11 cellular contexts compared by ENCODE assay signal in the genomic region with DNA sequence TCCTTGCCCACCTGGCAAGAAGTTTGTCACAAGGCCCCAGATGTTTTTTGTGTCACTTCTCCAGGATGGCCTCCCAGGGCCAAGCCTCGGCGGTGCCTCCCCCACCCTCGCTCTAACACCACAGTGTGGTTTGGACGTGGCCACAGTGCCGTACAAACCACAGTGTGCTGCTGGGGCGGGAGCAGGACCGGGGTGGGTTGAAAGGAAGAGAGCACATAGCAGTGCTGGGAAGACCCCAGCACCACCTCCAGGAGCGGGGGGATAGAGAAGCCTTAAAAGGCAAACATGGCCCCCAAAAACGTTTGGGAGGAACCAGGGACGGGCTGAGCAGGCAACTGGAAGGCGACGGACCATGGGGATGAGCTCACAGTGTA. TPM values are rescaled to one million over a fixed set of nuclear protein-coding genes. Genes with fewer than 3 reads are reported as not detected.
DNase-seq lines count a peak whose midpoint lies in the region; ATAC-seq, FAIRE-seq and TF ChIP-seq lines count a peak whose summit lies in the region.
"Had no signal": no experiment of that assay in that cellular context is flagged by ENCODE, and none has a peak within 500 bp of the region (broad histone marks: within the 10 kb centered on the region; RNA-seq: fewer than 3 reads in every experiment).

No MANE protein-coding gene starts in this region.

- peak overlapping the region; percentile 67 to 84 (median 70) for H3K4me3 ChIP-seq in breast epithelium
- H3K4me3 ChIP-seq in K562: no peak overlapping the region
- peak overlapping the region in 1 of 4 donors; percentile 45 for H3K4me3 ChIP-seq in transverse colon
- H3K4me3 ChIP-seq in BE2C (ENCODE audit: low read depth, low read length): no peak overlapping the region
- no peak overlapping the region for H3K4me3 ChIP-seq in PC-3 (ENCODE audit: low read length)

- H3K36me3 ChIP-seq in breast epithelium (no peaks in the 10 kb centered on the region), K562 (ENCODE audit: control insufficient read depth, insufficient read depth, low read length) (no peaks in the 10 kb centered on the region), transverse colon (no peaks in the 10 kb centered on the region), BE2C (no peaks in the 10 kb centered on the region), PC-3 (ENCODE audit: low read depth, low read length) (no peaks in the 10 kb centered on the region)

- TF ChIP-seq RAD21 in K562 (CRISPR knock-in tag; conservative IDR thresholded peaks at IDR 0.05 in 1 of 2, IDR thresholded peaks at IDR 0.05 in 1 of 2): no peak

- BruUV-seq in MCF 10A (replicated peaks; lab: Mats Ljungman, UMichigan) (no TSS peak), K562 (replicated peaks; lab: Mats Ljungman, UMichigan) (no TSS peak), PC-3 (replicated peaks; lab: Mats Ljungman, UMichigan) (no TSS peak)

- H4K20me1 ChIP-seq in K562 (replicated peaks; ENCODE audit: control insufficient read depth, insufficient read depth, low read length): no peaks in the 10 kb centered on the region
- H4K20me1 ChIP-seq in PC-3 (ENCODE audit: low read length): no peaks in the 10 kb centered on the region

- H2AFZ ChIP-seq in K562 (ENCODE audit: low read depth, low read length) (peak overlapping the region; percentile 63), PC-3 (ENCODE audit: low read length) (no peak overlapping the region)

- peak overlapping the region; percentile 25 to 86; a peak in 3 of 4 replicates for H3K9ac ChIP-seq in K562 (ENCODE audit: insufficient read depth in 1 of 2, low read depth in 2 of 2, low read length in 2 of 2)
- no peak overlapping the region for H3K9ac ChIP-seq in PC-3 (ENCODE audit: low read length)

- H3K27me3 Mint-ChIP-seq in MCF 10A (ENCODE audit: insufficient read depth, unreplicated experiment): no peaks in the 10 kb centered on the region
- H3K27me3 Mint-ChIP-seq in natural killer cell treated with Interleukin-12 subunit alpha and Interleukin-12 subunit beta and Interleukin-15 and Interleukin-18, amount 100 ng/mL, for 72 hours: no peaks in the 10 kb centered on the region

- TF ChIP-seq POLR2A in breast epithelium (IDR thresholded peaks at IDR 0.05): no peak
- no peak for TF ChIP-seq POLR2A in K562 (conservative IDR thresholded peaks at IDR 0.05)
- no peak for TF ChIP-seq POLR2A in transverse colon (IDR thresholded peaks at IDR 0.05)

- no peak overlapping the region for H3K4me2 ChIP-seq in K562 (ENCODE audit: insufficient read depth, low read length)
- H3K4me2 ChIP-seq in PC-3 (ENCODE audit: low read length): no peak overlapping the region

- H3F3A ChIP-seq in PC-3 (ENCODE audit: low read length, unreplicated experiment): no peaks in the 10 kb centered on the region

- H3K9me2 ChIP-seq in PC-3 (replicated peaks; ENCODE audit: low read length): no peaks in the 10 kb centered on the region

- H3K27me3 ChIP-seq in breast epithelium (no peaks in the 10 kb centered on the region), K562 (ENCODE audit: control insufficient read depth in 2 of 2, insufficient read depth in 2 of 2, low read length in 2 of 2) (no peaks in the 10 kb centered on the region), transverse colon (peaks cover 7% of the 10 kb centered on the region), BE2C (no peaks in the 10 kb centered on the region), PC-3 (ENCODE audit: low read length) (no peaks in the 10 kb centered on the region)

- intact Hi-C loops in breast epithelium (cut with DNase I; ENCODE audit: low total_unique reads): no loop called here
- intact Hi-C loops in MCF 10A (cut with micrococcal nuclease): no loop called here
- intact Hi-C loops in K562 (cut with micrococcal nuclease): no loop called here
- intact Hi-C loops in transverse colon (cut with DNase I; ENCODE audit: low total_unique reads): no loop called here
- intact Hi-C loops in PC-3 (cut with micrococcal nuclease): no loop called here

- no peaks in the 10 kb centered on the region for H3K9me3 ChIP-seq in breast epithelium
- no peaks in the 10 kb centered on the region for H3K9me3 ChIP-seq in K562 (replicated peaks; ENCODE audit: control insufficient read depth, insufficient read depth, low read depth, low read length)
- no peaks in the 10 kb centered on the region for H3K9me3 ChIP-seq in transverse colon
- H3K9me3 ChIP-seq in BE2C: no peaks in the 10 kb centered on the region
- H3K9me3 ChIP-seq in PC-3 (ENCODE audit: low read length): no peaks in the 10 kb centered on the region

- in situ Hi-C loops in K562 (cut with MboI): no loop called here
- in situ Hi-C loops in transverse colon (cut with MboI; ENCODE audit: low pct_ligation_motif_present in 1 of 4, low pct_unique_long_range_greater_than_20kb in 1 of 4, low sequenced_read_pairs in 3 of 4): loop anchor here in 2 of 4 donors (25.0 kb wide), 2 partner anchors 356 to 381 kb away; partner anchors contain the start of genes C17orf100 (in 1 of the 2), KIAA0753 (in 1 of the 2), MED31 (in 1 of the 2) and TXNDC17 (in 1 of the 2)

- POLR2A ChIA-PET in MCF 10A (lab: Yijun Ruan, JAX) (no interaction called here), K562 (lab: Yijun Ruan, JAX) (interaction anchor here (0.7 kb wide), 1 partner anchor 13 kb away, joined by 3 read pairs; no protein-coding TSS in a partner anchor), PC-3 (lab: Charles Lee; ENCODE audit: unreplicated experiment) (no interaction called here)

- ATAC-seq in K562 (no peak), PC-3 (no peak)
- no peak for ATAC-seq in natural killer cell treated with Interleukin-12 subunit alpha and Interleukin-12 subunit beta and Interleukin-15 and Interleukin-18, amount 100 ng/mL, for 72 hours

- peaks cover 21% of the 10 kb centered on the region for H3K36me3 Mint-ChIP-seq in MCF 10A (ENCODE audit: insufficient read depth, unreplicated experiment)
- H3K36me3 Mint-ChIP-seq in natural killer cell treated with Interleukin-12 subunit alpha and Interleukin-12 subunit beta and Interleukin-15 and Interleukin-18, amount 100 ng/mL, for 72 hours: peaks cover 12% of the 10 kb centered on the region

- no peaks in the 10 kb centered on the region for H3K9me1 ChIP-seq in K562 (ENCODE audit: control insufficient read depth, insufficient read depth, low read length)

- DNase-seq in breast epithelium (ENCODE audit: low spot score in 2 of 2) (no peak), MCF 10A (ENCODE audit: unreplicated experiment) (no peak), K562 (ENCODE audit: extremely low read depth in 1 of 4, low spot score in 3 of 4) (no peak), transverse colon (no peak), BE2C (no peak), PC-3 (no peak)
- DNase-seq in natural killer cell treated with Interleukin-12 subunit alpha and Interleukin-12 subunit beta and Interleukin-15 and Interleukin-18, amount 100 ng/mL, for 72 hours (ENCODE audit: low spot score): peak; percentile 84
- DNase-seq in stimulated activated naive CD4-positive, alpha-beta T cell (lab: John Stamatoyannopoulos, UW): no peak
- DNase-seq: NCI-H2029, SIG-M5 had no signal

- H3K79me2 ChIP-seq in K562 (ENCODE audit: control insufficient read depth, insufficient read depth, low read length): peaks cover 19% of the 10 kb centered on the region
- H3K79me2 ChIP-seq in PC-3 (ENCODE audit: low read length): peaks cover 14% of the 10 kb centered on the region

- CTCF ChIA-PET in MCF 10A (lab: Yijun Ruan, JAX) (interaction anchor here (5.3 kb wide), 1 partner anchor 174 kb away, joined by 48 read pairs; no protein-coding TSS in a partner anchor), K562 (lab: Yijun Ruan, JAX; ENCODE audit: low intra/inter-chr PET ratio) (no interaction called here), PC-3 (lab: Charles Lee) (no interaction called here)

- no peak for FAIRE-seq in K562 (lab: Jason Lieb, UNC)

- TF ChIP-seq CTCF in breast epithelium (IDR thresholded peaks at IDR 0.05) (no peak), MCF 10A (IDR thresholded peaks at IDR 0.05; ENCODE audit: unreplicated experiment) (no peak), K562 (IDR thresholded peaks at IDR 0.05 in 2 of 3, conservative IDR thresholded peaks at IDR 0.05 in 1 of 3; ENCODE audit: insufficient read depth in 2 of 3, low read depth in 1 of 3, low read length in 3 of 3) (no peak), transverse colon (IDR thresholded peaks at IDR 0.05) (no peak), BE2C (IDR thresholded peaks at IDR 0.05; ENCODE audit: low read depth, low read length) (no peak), PC-3 (conservative IDR thresholded peaks at IDR 0.05; ENCODE audit: low read depth, low read length) (no peak)

- H3K4me1 ChIP-seq in breast epithelium (peaks cover 18 to 21% of the 10 kb centered on the region in 2 donors), K562 (replicated peaks in 1 of 2; ENCODE audit: control insufficient read depth in 2 of 2, insufficient read depth in 2 of 2, low read length in 2 of 2) (peaks cover 46 to 66% of the 10 kb centered on the region in 2 experiments), transverse colon (peaks cover 14 to 65% (median 40%) of the 10 kb centered on the region in 4 donors), BE2C (no peaks in the 10 kb centered on the region; the same call in 1 of the 2 replicates), PC-3 (ENCODE audit: insufficient read depth, low read length) (peaks cover 27% of the 10 kb centered on the region)

- WGBS in K562 (ENCODE audit: insufficient coverage, low coverage, missing lambda C conversion rate): 52% methylated on average over 9 of the region's 12 CpGs
- 58 to 73% methylated on average over 3 to 12 of the region's 12 CpGs for WGBS in transverse colon (ENCODE audit: low coverage in 1 of 2), 2 donors

- TF ChIP-seq EP300 in K562 (IDR thresholded peaks at IDR 0.05; ENCODE audit: low read length) (no peak), transverse colon (IDR thresholded peaks at IDR 0.05; ENCODE audit: low read depth) (no peak)

- H3K27ac Mint-ChIP-seq in MCF 10A (ENCODE audit: low read depth, unreplicated experiment): no peak overlapping the region
- peak overlapping the region; percentile 98 to 99 for H3K27ac Mint-ChIP-seq in natural killer cell treated with Interleukin-12 subunit alpha and Interleukin-12 subunit beta and Interleukin-15 and Interleukin-18, amount 100 ng/mL, for 72 hours

- no peak overlapping the region for H3K4me3 Mint-ChIP-seq in MCF 10A (ENCODE audit: unreplicated experiment)
- peak overlapping the region; percentile 99 for H3K4me3 Mint-ChIP-seq in natural killer cell treated with Interleukin-12 subunit alpha and Interleukin-12 subunit beta and Interleukin-15 and Interleukin-18, amount 100 ng/mL, for 72 hours

- H3K9me3 Mint-ChIP-seq in MCF 10A (ENCODE audit: unreplicated experiment): no peaks in the 10 kb centered on the region
- H3K9me3 Mint-ChIP-seq in natural killer cell treated with Interleukin-12 subunit alpha and Interleukin-12 subunit beta and Interleukin-15 and Interleukin-18, amount 100 ng/mL, for 72 hours: no peaks in the 10 kb centered on the region

- peaks cover 23% of the 10 kb centered on the region for H3K4me1 Mint-ChIP-seq in MCF 10A (ENCODE audit: insufficient read depth, unreplicated experiment)
- H3K4me1 Mint-ChIP-seq in natural killer cell treated with Interleukin-12 subunit alpha and Interleukin-12 subunit beta and Interleukin-15 and Interleukin-18, amount 100 ng/mL, for 72 hours (ENCODE audit: low read depth in 2 of 2): peaks cover 66 to 74% of the 10 kb centered on the region in 2 donors

- H3K27ac ChIP-seq in breast epithelium (peak overlapping the region; percentile 97 to 100), K562 (ENCODE audit: extremely low read depth, low read depth, low read length) (peak overlapping the region; percentile 96), transverse colon (peak overlapping the region; percentile 74 to 98 (median 89)), PC-3 (ENCODE audit: low read length) (no peak overlapping the region)

RNA-seq across cellular contexts. Expression of gene BCL6B, which starts 5.0 kb away (rescaled TPM):
- total RNA-seq in breast epithelium (1 to 10 TPM; 1.4 to 5.9 (median 4.1) TPM), MCF 10A (2022) (not detected in 2 replicates), K562 (2014; rRNA removed) (4.7 and 5.0 TPM in 2 replicates), K562 (2014; rRNA removed; fragmentation: Illumina TruSeq; extraction: Trizol) (2.4 and 2.7 TPM in 2 replicates), K562 (2015; rRNA removed; fragmentation: Illumina TruSeq; extraction: Trizol) (3.5 and 3.6 TPM in 2 replicates), K562 (2021) (4.5 and 5.6 TPM in 2 replicates), transverse colon (1 to 10 TPM in 1 of 4 donors, under 1 TPM in 2, not detected in 1; 0.32 to 1.8 (median 0.82) TPM), PC-3 (2014; rRNA removed) (0.12 TPM in 1 of 2 replicates, not detected in the other)
- 2.4 and 6.6 TPM in 2 replicates for total RNA-seq in K562 (2011; cell fraction: chromatin; rRNA removed; ENCODE audit: low replicate concordance)
- total RNA-seq in K562 (2011; cell fraction: nucleolus; rRNA removed): 4.7 and 6.3 TPM in 2 replicates
- 4.1 and 5.4 TPM in 2 replicates for total RNA-seq in K562 (2011; cell fraction: nucleoplasm; rRNA removed)
- polyA plus RNA-seq in K562 (2011; rRNA removed) (1.9 and 3.1 TPM in 2 replicates), K562 (2014; fragmentation: Illumina TruSeq; extraction: Trizol) (3.9 and 4.1 TPM in 2 replicates), K562 (2014; fragmentation: Nextera tagmentation; extraction: Ambion mirVana) (1 to 10 TPM in 1 of 2 experiments, under 1 TPM in 1; 0.89 to 1.2 TPM), K562 (2014; rRNA removed) (3.5 and 3.6 TPM in 2 replicates)
- polyA plus RNA-seq in K562 (2011; cell fraction: cytosol; rRNA removed): 2.8 and 2.9 TPM in 2 replicates
- polyA plus RNA-seq in K562 (2011; cell fraction: nucleus; rRNA removed): 5.5 and 5.9 TPM in 2 replicates
- 1.9 and 4.2 TPM in 2 replicates for polyA plus RNA-seq in K562 (2012)
- 2.0 and 2.8 TPM in 2 replicates for polyA minus RNA-seq in K562 (2011; rRNA and poly(A)+ RNA removed)
- polyA minus RNA-seq in K562 (2011; cell fraction: cytosol; rRNA and poly(A)+ RNA removed): 2.7 and 3.1 TPM in 2 replicates
- 3.1 and 4.0 TPM in 2 replicates for polyA minus RNA-seq in K562 (2011; cell fraction: nucleus; rRNA and poly(A)+ RNA removed)
- total RNA-seq in natural killer cell treated with Interleukin-12 subunit alpha and Interleukin-12 subunit beta and Interleukin-15 and Interleukin-18, amount 100 ng/mL, for 72 hours: 1 to 10 TPM in 1 of 2 donors, under 1 TPM in 1; 0.73 to 1.1 TPM
- 0.62 TPM for polyA plus RNA-seq in BE2C (2012; ENCODE audit: insufficient read depth, insufficient read length, low read depth)
- polyA plus RNA-seq: neural cell had no signal

RNA-seq across cellular contexts. Expression of gene RNASEK, which starts 5.4 kb away (rescaled TPM):
- total RNA-seq in breast epithelium (100 to 1,000 TPM in 1 of 3 donors, 10 to 100 TPM in 2; 18.7 to 154 (median 93.4) TPM), MCF 10A (2022) (155 and 209 TPM in 2 replicates), K562 (2014; rRNA removed) (157 and 253 TPM in 2 replicates), K562 (2014; rRNA removed; fragmentation: Illumina TruSeq; extraction: Trizol) (48.5 and 48.6 TPM in 2 replicates), K562 (2015; rRNA removed; fragmentation: Illumina TruSeq; extraction: Trizol) (132 and 136 TPM in 2 replicates), K562 (2021) (151 and 154 TPM in 2 replicates), transverse colon (100 to 1,000 TPM in 2 of 4 donors, 10 to 100 TPM in 2; 38.8 to 177 (median 118) TPM), PC-3 (2014; rRNA removed) (169 and 195 TPM in 2 replicates)
- total RNA-seq in K562 (2011; cell fraction: chromatin; rRNA removed; ENCODE audit: low replicate concordance): 43.7 and 75.3 TPM in 2 replicates
- 103 and 119 TPM in 2 replicates for total RNA-seq in K562 (2011; cell fraction: nucleolus; rRNA removed)
- 117 and 121 TPM in 2 replicates for total RNA-seq in K562 (2011; cell fraction: nucleoplasm; rRNA removed)
- polyA plus RNA-seq in K562 (2011; rRNA removed) (58.0 and 75.0 TPM in 2 replicates), K562 (2014; fragmentation: Illumina TruSeq; extraction: Trizol) (265 and 271 TPM in 2 replicates), K562 (2014; fragmentation: Nextera tagmentation; extraction: Ambion mirVana) (100 to 1,000 TPM; 104 to 155 TPM), K562 (2014; rRNA removed) (85.3 and 157 TPM in 2 replicates)
- polyA plus RNA-seq in K562 (2011; cell fraction: cytosol; rRNA removed): 94.3 and 122 TPM in 2 replicates
- 114 and 118 TPM in 2 replicates for polyA plus RNA-seq in K562 (2011; cell fraction: nucleus; rRNA removed)
- 247 and 326 TPM in 2 replicates for polyA plus RNA-seq in K562 (2012)
- polyA minus RNA-seq in K562 (2011; rRNA and poly(A)+ RNA removed): 20.8 and 25.0 TPM in 2 replicates
- 76.4 and 84.8 TPM in 2 replicates for polyA minus RNA-seq in K562 (2011; cell fraction: cytosol; rRNA and poly(A)+ RNA removed)
- polyA minus RNA-seq in K562 (2011; cell fraction: nucleus; rRNA and poly(A)+ RNA removed): 9.2 and 20.2 TPM in 2 replicates
- 100 to 1,000 TPM; 206 to 224 TPM for total RNA-seq in natural killer cell treated with Interleukin-12 subunit alpha and Interleukin-12 subunit beta and Interleukin-15 and Interleukin-18, amount 100 ng/mL, for 72 hours
- 154 TPM for polyA plus RNA-seq in BE2C (2012; ENCODE audit: insufficient read depth, insufficient read length, low read depth)

RNA-seq across cellular contexts. Expression of gene SLC16A13, which starts 18.0 kb away (rescaled TPM):
- 1 to 10 TPM in 2 of 3 donors, under 1 TPM in 1; 0.32 to 3.5 (median 2.6) TPM for total RNA-seq in breast epithelium
- total RNA-seq in MCF 10A (2022): 7.5 and 11.1 TPM in 2 replicates
- total RNA-seq in K562 (2011; cell fraction: chromatin; rRNA removed; ENCODE audit: low replicate concordance): 4.9 and 17.0 TPM in 2 replicates
- 12.9 and 17.7 TPM in 2 replicates for total RNA-seq in K562 (2011; cell fraction: nucleolus; rRNA removed)
- total RNA-seq in K562 (2011; cell fraction: nucleoplasm; rRNA removed): 11.1 and 12.8 TPM in 2 replicates
- total RNA-seq in K562 (2014; rRNA removed): 1.2 and 1.8 TPM in 2 replicates
- 0.19 and 0.33 TPM in 2 replicates for total RNA-seq in K562 (2014; rRNA removed; fragmentation: Illumina TruSeq; extraction: Trizol)
- total RNA-seq in K562 (2015; rRNA removed; fragmentation: Illumina TruSeq; extraction: Trizol): 0.87 and 0.94 TPM in 2 replicates
- 4.5 and 5.6 TPM in 2 replicates for total RNA-seq in K562 (2021)
- polyA plus RNA-seq in K562 (2011; rRNA removed): 0.50 and 2.8 TPM in 2 replicates
- 1.4 and 1.7 TPM in 2 replicates for polyA plus RNA-seq in K562 (2011; cell fraction: cytosol; rRNA removed)
- polyA plus RNA-seq in K562 (2011; cell fraction: nucleus; rRNA removed): 4.4 and 4.5 TPM in 2 replicates
- 3.8 and 4.8 TPM in 2 replicates for polyA plus RNA-seq in K562 (2012)
- 2.7 and 3.3 TPM in 2 replicates for polyA plus RNA-seq in K562 (2014; fragmentation: Illumina TruSeq; extraction: Trizol)
- polyA plus RNA-seq in K562 (2014; fragmentation: Nextera tagmentation; extraction: Ambion mirVana): under 1 TPM; 0.04 to 0.18 TPM
- polyA plus RNA-seq in K562 (2014; rRNA removed): 0.65 and 1.5 TPM in 2 replicates
- polyA minus RNA-seq in K562 (2011; rRNA and poly(A)+ RNA removed): 1.1 and 2.6 TPM in 2 replicates
- polyA minus RNA-seq in K562 (2011; cell fraction: cytosol; rRNA and poly(A)+ RNA removed): 1.7 TPM in 2 replicates
- 4.8 and 5.3 TPM in 2 replicates for polyA minus RNA-seq in K562 (2011; cell fraction: nucleus; rRNA and poly(A)+ RNA removed)
- total RNA-seq in natural killer cell treated with Interleukin-12 subunit alpha and Interleukin-12 subunit beta and Interleukin-15 and Interleukin-18, amount 100 ng/mL, for 72 hours: 10 to 100 TPM; 11.7 to 19.1 TPM
- 1 to 10 TPM in 3 of 4 donors, not detected in 1; 2.4 to 8.6 (median 3.5) TPM for total RNA-seq in transverse colon
- not detected for polyA plus RNA-seq in BE2C (2012; ENCODE audit: insufficient read depth, insufficient read length, low read depth)
- total RNA-seq in PC-3 (2014; rRNA removed): 0.62 and 1.7 TPM in 2 replicates
- polyA plus RNA-seq: neural cell had no signal

RNA-seq across cellular contexts. Expression of gene ALOX12, which starts 22.0 kb away (rescaled TPM):
- not detected for total RNA-seq in breast epithelium
- not detected in 2 replicates for total RNA-seq in MCF 10A (2022)
- 0.35 and 0.53 TPM in 2 replicates for total RNA-seq in K562 (2011; cell fraction: chromatin; rRNA removed; ENCODE audit: low replicate concordance)
- total RNA-seq in K562 (2011; cell fraction: nucleolus; rRNA removed): 0.17 and 0.26 TPM in 2 replicates
- 0.29 and 0.46 TPM in 2 replicates for total RNA-seq in K562 (2011; cell fraction: nucleoplasm; rRNA removed)
- total RNA-seq in K562 (2014; rRNA removed): 0.09 and 0.57 TPM in 2 replicates
- 0.18 and 0.38 TPM in 2 replicates for total RNA-seq in K562 (2014; rRNA removed; fragmentation: Illumina TruSeq; extraction: Trizol)
- 0.08 TPM in 1 of 2 replicates, not detected in the other for total RNA-seq in K562 (2015; rRNA removed; fragmentation: Illumina TruSeq; extraction: Trizol)
- total RNA-seq in K562 (2021): 0.40 and 0.47 TPM in 2 replicates
- polyA plus RNA-seq in K562 (2011; rRNA removed): 0.31 and 1.0 TPM in 2 replicates
- 0.64 and 0.65 TPM in 2 replicates for polyA plus RNA-seq in K562 (2011; cell fraction: cytosol; rRNA removed)
- 0.75 and 1.3 TPM in 2 replicates for polyA plus RNA-seq in K562 (2011; cell fraction: nucleus; rRNA removed)
- 1.3 and 6.2 TPM in 2 replicates for polyA plus RNA-seq in K562 (2012)
- 0.55 and 0.60 TPM in 2 replicates for polyA plus RNA-seq in K562 (2014; fragmentation: Illumina TruSeq; extraction: Trizol)
- polyA plus RNA-seq in K562 (2014; fragmentation: Nextera tagmentation; extraction: Ambion mirVana): 1 to 10 TPM in 1 of 2 experiments, under 1 TPM in 1; 0.91 to 1.1 TPM
- 0.91 and 0.98 TPM in 2 replicates for polyA plus RNA-seq in K562 (2014; rRNA removed)
- 0.18 and 0.30 TPM in 2 replicates for polyA minus RNA-seq in K562 (2011; rRNA and poly(A)+ RNA removed)
- 0.48 TPM in 1 of 2 replicates, not detected in the other for polyA minus RNA-seq in K562 (2011; cell fraction: cytosol; rRNA and poly(A)+ RNA removed)
- 0.44 TPM in 1 of 2 replicates, not detected in the other for polyA minus RNA-seq in K562 (2011; cell fraction: nucleus; rRNA and poly(A)+ RNA removed)
- not detected for total RNA-seq in natural killer cell treated with Interleukin-12 subunit alpha and Interleukin-12 subunit beta and Interleukin-15 and Interleukin-18, amount 100 ng/mL, for 72 hours
- not detected for total RNA-seq in transverse colon
- 0.19 TPM for polyA plus RNA-seq in BE2C (2012; ENCODE audit: insufficient read depth, insufficient read length, low read depth)
- total RNA-seq in PC-3 (2014; rRNA removed): not detected in 2 replicates
- polyA plus RNA-seq: neural cell had no signal

RNA-seq across cellular contexts. Expression of gene SLC16A11, which starts 26.1 kb away (rescaled TPM):
- total RNA-seq in breast epithelium (1 to 10 TPM in 2 of 3 donors, not detected in 1; 1.5 to 3.6 TPM), MCF 10A (2022) (not detected in 2 replicates), K562 (2014; rRNA removed) (not detected in 2 replicates), K562 (2014; rRNA removed; fragmentation: Illumina TruSeq; extraction: Trizol) (not detected in 2 replicates), K562 (2015; rRNA removed; fragmentation: Illumina TruSeq; extraction: Trizol) (not detected in 2 replicates), K562 (2021) (not detected in 2 replicates), transverse colon (1 to 10 TPM in 2 of 4 donors, not detected in 2; 1.2 to 2.2 TPM), PC-3 (2014; rRNA removed) (0.75 TPM in 1 of 2 replicates, not detected in the other)
- total RNA-seq in K562 (2011; cell fraction: chromatin; rRNA removed; ENCODE audit: low replicate concordance): not detected in 2 replicates
- not detected in 2 replicates for total RNA-seq in K562 (2011; cell fraction: nucleolus; rRNA removed)
- not detected in 2 replicates for total RNA-seq in K562 (2011; cell fraction: nucleoplasm; rRNA removed)
- polyA plus RNA-seq in K562 (2011; rRNA removed) (not detected in 2 replicates), K562 (2014; fragmentation: Illumina TruSeq; extraction: Trizol) (not detected in 2 replicates), K562 (2014; fragmentation: Nextera tagmentation; extraction: Ambion mirVana) (not detected), K562 (2014; rRNA removed) (not detected in 2 replicates)
- polyA plus RNA-seq in K562 (2011; cell fraction: cytosol; rRNA removed): not detected in 2 replicates
- polyA plus RNA-seq in K562 (2011; cell fraction: nucleus; rRNA removed): not detected in 2 replicates
- polyA plus RNA-seq in K562 (2012): not detected in 2 replicates
- polyA minus RNA-seq in K562 (2011; rRNA and poly(A)+ RNA removed): not detected in 2 replicates
- not detected in 2 replicates for polyA minus RNA-seq in K562 (2011; cell fraction: cytosol; rRNA and poly(A)+ RNA removed)
- polyA minus RNA-seq in K562 (2011; cell fraction: nucleus; rRNA and poly(A)+ RNA removed): not detected in 2 replicates
- 1 to 10 TPM; 1.2 to 1.7 TPM for total RNA-seq in natural killer cell treated with Interleukin-12 subunit alpha and Interleukin-12 subunit beta and Interleukin-15 and Interleukin-18, amount 100 ng/mL, for 72 hours
- not detected for polyA plus RNA-seq in BE2C (2012; ENCODE audit: insufficient read depth, insufficient read length, low read depth)
- polyA plus RNA-seq: neural cell had no signal

Comparison
In these comparisons a context has a peak if more than half of its experiments do, and no peak if none do; other contexts are left out.
1. H3K4me3 ChIP-seq: peak in breast epithelium (3 of 3); none in K562 (single experiment), BE2C (single experiment) and PC-3 (single experiment).